18 cellular contexts compared by ENCODE assay signal in the genomic region with DNA sequence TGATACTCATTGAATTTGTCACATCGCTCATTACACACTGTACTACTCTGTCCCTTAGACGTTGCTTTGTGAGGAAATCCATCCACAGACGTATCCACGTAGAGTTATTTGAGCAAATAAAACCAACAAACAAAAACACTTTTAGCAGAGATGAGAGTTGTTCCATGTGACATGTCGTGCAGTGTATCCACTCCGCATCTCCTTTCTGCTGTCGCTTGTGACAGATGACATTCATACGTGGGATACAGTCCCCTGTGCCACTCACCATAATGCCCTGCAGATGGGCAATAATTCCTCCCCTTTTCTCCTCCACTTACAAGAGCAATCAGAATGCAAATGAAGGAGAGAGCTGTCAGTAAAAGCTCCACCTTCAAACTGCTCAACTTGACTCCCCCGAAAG. TPM values are rescaled to one million over a fixed set of nuclear protein-coding genes. Genes with fewer than 3 reads are reported as not detected.
DNase-seq lines count a peak whose midpoint lies in the region; ATAC-seq and TF ChIP-seq lines count a peak whose summit lies in the region.
"Had no signal": no experiment of that assay in that cellular context is flagged by ENCODE, and none has a peak within 500 bp of the region (broad histone marks: within the 10 kb centered on the region; RNA-seq: fewer than 3 reads in every experiment).

No MANE protein-coding gene starts in this region.

- intact Hi-C loops in cardiac septum (cut with DNase I): no loop called here

- DNase-seq in HCEC 1CT (peak; percentile 0), RWPE2 (ENCODE audit: low spot score) (no peak), activated gamma-delta T cell treated with Interleukin-2 at 50 U/mL for 16 hours (no peak), germinal center (ENCODE audit: low spot score) (no peak), cardiac septum (ENCODE audit: low spot score) (no peak)
- DNase-seq in stimulated activated CD4-positive, alpha-beta T cell treated with anti-CD3 and anti-CD28 coated beads, Interleukin-1b, Interleukin-23, amount 100 ng/mL, for 48 hours: no peak
- DNase-seq: CD8-positive, alpha-beta T cell; DND-41; Karpas-422; NCI-H1694 treated with DMSO at 0.1 percent for 48 hours; NCI-H2081 treated with DMSO at 0.1 percent for 48 hours; NCI-H446 treated with DMSO at 0.1 percent for 48 hours; NCI-H774; NK-92 treated with Interleukin-12 subunit alpha and Interleukin-12 subunit beta, amount 100 ng/mL, for 24 hours had no signal

- peak overlapping the region; percentile 67; the same call in 1 of the 2 replicates for H3K4me2 ChIP-seq in BLaER1

- no peak overlapping the region for H3K9ac ChIP-seq in BLaER1

- H3K4me1 ChIP-seq in BLaER1: peaks cover 92% of the 10 kb centered on the region
- H3K4me1 ChIP-seq in RWPE2 (ENCODE audit: insufficient read depth, poor library complexity, severe bottlenecking): peaks cover 38% of the 10 kb centered on the region
- H3K4me1 ChIP-seq in neutrophil (ENCODE audit: control insufficient read depth in 1 of 2, insufficient read depth in 1 of 2, low read depth in 1 of 2, low read length in 1 of 2): peaks cover 13 to 28% of the 10 kb centered on the region in 2 experiments

- H3K36me3 ChIP-seq in BLaER1: peaks cover 52% of the 10 kb centered on the region
- peaks cover 77% of the 10 kb centered on the region for H3K36me3 ChIP-seq in RWPE2 (ENCODE audit: low read depth)
- H3K36me3 ChIP-seq in neutrophil: peaks cover 35% of the 10 kb centered on the region

- no peak for ATAC-seq in RWPE2 (ENCODE audit: low read depth)
- ATAC-seq: CD8-positive, alpha-beta T cell; GM12878; Panc1 had no signal

- TF ChIP-seq CTCF in RWPE2 (IDR thresholded peaks at IDR 0.05; ENCODE audit: poor library complexity, severe bottlenecking) (no peak), neutrophil (IDR thresholded peaks at IDR 0.05) (no peak)

- H3K4me3 ChIP-seq in BLaER1 (no peak overlapping the region), RWPE2 (ENCODE audit: severe bottlenecking) (no peak overlapping the region), neutrophil (ENCODE audit: low read depth in 1 of 2, low read length in 1 of 2) (no peak overlapping the region)
- H3K4me3 ChIP-seq: GM12878 had no signal

- H3K27me3 ChIP-seq in BLaER1 (no peaks in the 10 kb centered on the region), RWPE2 (ENCODE audit: insufficient read depth, poor library complexity, severe bottlenecking) (no peaks in the 10 kb centered on the region), neutrophil (no peaks in the 10 kb centered on the region)

- H3K9me3 ChIP-seq in BLaER1 (no peaks in the 10 kb centered on the region), RWPE2 (ENCODE audit: severe bottlenecking) (no peaks in the 10 kb centered on the region), neutrophil (no peaks in the 10 kb centered on the region)

- H4K20me1 ChIP-seq in BLaER1: peaks cover 94% of the 10 kb centered on the region

- H3K27ac ChIP-seq in BLaER1 (no peak overlapping the region), RWPE2 (ENCODE audit: poor library complexity, severe bottlenecking) (peak overlapping the region; percentile 61), neutrophil (peak overlapping the region; percentile 40)

RNA-seq across cellular contexts. Expression of a gene that starts 26.0 kb away (rescaled TPM):
- 12.0 TPM for total RNA-seq in cardiac septum
